Comparison of ENCODE assay signal across 22 cellular contexts in the genomic region with DNA sequence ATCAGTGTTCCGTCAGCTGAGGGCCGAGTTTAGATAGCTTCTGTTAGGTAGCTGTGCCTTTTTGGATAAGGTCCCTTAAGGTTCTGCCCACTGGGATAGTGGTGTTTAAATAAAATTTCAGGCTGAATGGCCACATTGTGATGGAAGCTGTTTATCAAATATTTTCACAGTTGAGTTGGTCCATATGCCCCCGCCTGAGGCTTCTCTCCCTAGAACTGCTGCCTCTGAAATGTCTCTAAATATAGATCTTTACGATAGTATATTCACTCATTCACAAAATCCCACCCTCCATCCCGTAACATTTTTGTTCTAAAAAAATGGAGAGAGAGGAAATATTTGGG.
A peak's percentile ranks its signal among the peaks of the same experiment; 100 is the strongest.
DNase-seq lines count a peak whose midpoint lies in the region; ATAC-seq and TF ChIP-seq lines count a peak whose summit lies in the region.
"Had no signal": no experiment of that assay in that cellular context is flagged by ENCODE, and none has a peak within 500 bp of the region (broad histone marks: within the 10 kb centered on the region; RNA-seq: fewer than 3 reads in every experiment).

No MANE protein-coding gene starts in this region.

- H4K12ac ChIP-seq in trophoblast cell (ENCODE audit: low read depth, low read length): no peak overlapping the region

- H3K4ac ChIP-seq in trophoblast cell (ENCODE audit: low read depth, low read length): no peak overlapping the region

- H3K27ac Mint-ChIP-seq in Caco-2 (ENCODE audit: unreplicated experiment): peak overlapping the region; percentile 32
- H3K27ac Mint-ChIP-seq: activated naive CD4-positive, alpha-beta T cell treated with anti-CD3 and anti-CD28 coated beads for 36 hours had no signal

- intact Hi-C loops in Caco-2 (cut with micrococcal nuclease; ENCODE audit: unreplicated experiment) (no loop called here), left colon (cut with DNase I, micrococcal nuclease) (no loop called here)

- POLR2A ChIA-PET in Caco-2 (lab: Charles Lee): no interaction called here

- CTCF ChIA-PET in Caco-2 (lab: Charles Lee): no interaction called here

- H3K27ac ChIP-seq in hepatocyte (no peak overlapping the region), trophoblast cell (ENCODE audit: low read depth, low read length) (no peak overlapping the region)
- H3K27ac ChIP-seq: lower lobe of right lung, parathyroid adenoma, PC-9, SK-N-MC had no signal

- H3K18ac ChIP-seq in trophoblast cell (ENCODE audit: low read length): no peak overlapping the region

- TF ChIP-seq CTCF in Caco-2 (IDR thresholded peaks at IDR 0.05; ENCODE audit: insufficient read depth in 1 of 2, low read depth in 1 of 2, low read length in 1 of 2, severe bottlenecking in 1 of 2, unreplicated experiment in 1 of 2) (no peak), hepatocyte (IDR thresholded peaks at IDR 0.05; ENCODE audit: poor library complexity) (no peak)

- no peaks in the 10 kb centered on the region for H3K27me3 Mint-ChIP-seq in Caco-2 (ENCODE audit: insufficient read depth, unreplicated experiment)

- no peaks in the 10 kb centered on the region for H3K9me2 ChIP-seq in hepatocyte (replicated peaks; ENCODE audit: insufficient read depth)

- peaks cover 14% of the 10 kb centered on the region for H3K4me1 Mint-ChIP-seq in Caco-2 (ENCODE audit: low read depth, unreplicated experiment)

- H3K9me3 Mint-ChIP-seq in Caco-2 (ENCODE audit: unreplicated experiment): no peaks in the 10 kb centered on the region
- H3K9me3 Mint-ChIP-seq: activated naive CD4-positive, alpha-beta T cell treated with anti-CD3 and anti-CD28 coated beads for 36 hours; activated T-cell treated with anti-CD3 and anti-CD28 coated beads, Interleukin-2, amount 50 U/mL, for 4 hours had no signal

- H3K36me3 Mint-ChIP-seq in Caco-2 (ENCODE audit: insufficient read depth, unreplicated experiment): peaks cover 45% of the 10 kb centered on the region

- 54% methylated on average over 5 of the region's 5 CpGs for WGBS in hepatocyte (ENCODE audit: low lambda C conversion rate, missing lambda C conversion rate)
- 100% methylated on average over 2 of the region's 5 CpGs for WGBS in trophoblast cell (ENCODE audit: extremely low coverage, insufficient coverage, insufficient read length)

- H3K4me1 ChIP-seq in Caco-2 (0 out of 2 replicates have a peak, but pooled peaks cover 5% of the 10 kb centered on the region), hepatocyte (ENCODE audit: insufficient read depth) (peaks cover 14% of the 10 kb centered on the region), trophoblast cell (ENCODE audit: control insufficient read depth in 1 of 2, insufficient read depth in 2 of 2, low read length in 2 of 2) (peaks cover 6 to 16% of the 10 kb centered on the region in 2 experiments)

- no peaks in the 10 kb centered on the region for H3K79me1 ChIP-seq in trophoblast cell (ENCODE audit: low read length)

- no peak overlapping the region for H3K4me3 Mint-ChIP-seq in Caco-2 (ENCODE audit: unreplicated experiment)
- H3K4me3 Mint-ChIP-seq: activated naive CD4-positive, alpha-beta T cell treated with anti-CD3 and anti-CD28 coated beads for 36 hours; activated T-cell treated with anti-CD3 and anti-CD28 coated beads, Interleukin-2, amount 50 U/mL, for 4 hours had no signal

- H2BK12ac ChIP-seq in trophoblast cell (ENCODE audit: low read length): no peak overlapping the region

- no peak overlapping the region for H4K91ac ChIP-seq in trophoblast cell (ENCODE audit: low read depth, low read length)

- H3K4me2 ChIP-seq in hepatocyte: peak overlapping the region; percentile 95
- H3K4me2 ChIP-seq in trophoblast cell (ENCODE audit: low read length): no peak overlapping the region
- H3K4me2 ChIP-seq: PC-9, smooth muscle cell had no signal

- H3K79me2 ChIP-seq in hepatocyte: peaks cover 52% of the 10 kb centered on the region
- no peaks in the 10 kb centered on the region for H3K79me2 ChIP-seq in trophoblast cell (ENCODE audit: control insufficient read depth, insufficient read depth, low read length, poor library complexity)

- DNase-seq in Caco-2: no peak
- DNase-seq in NCI-H2171 treated with DMSO at 0.1 percent for 48 hours (lab: John Stamatoyannopoulos, UW): peak; percentile 87
- no peak for DNase-seq in hepatocyte (ENCODE audit: low spot score)
- no peak for DNase-seq in trophoblast cell
- no peak for DNase-seq in left colon
- DNase-seq: activated CD4-positive, CD25-positive, alpha-beta regulatory T cell; activated naive CD4-positive, alpha-beta T cell treated with anti-CD3 and anti-CD28 coated beads for 36 hours; activated T-cell treated with anti-CD3 and anti-CD28 coated beads, Interleukin-2, amount 50 U/mL, for 4 hours; aorta; effector CD8-positive, alpha-beta T cell; GOT3; lower lobe of right lung; NCI-H1105; NCI-H82; PC-9; stimulated activated CD8-positive, alpha-beta memory T cell treated with anti-CD3 and anti-CD28 coated beads, Interleukin-4, amount 100 ng/mL, for 48 hours had no signal

- H3K9me3 ChIP-seq in Caco-2 (no peaks in the 10 kb centered on the region), hepatocyte (ENCODE audit: low read depth) (no peaks in the 10 kb centered on the region), trophoblast cell (ENCODE audit: insufficient read depth, low read depth, low read length) (no peaks in the 10 kb centered on the region)
- H3K9me3 ChIP-seq: lower lobe of right lung had no signal

- H2AFZ ChIP-seq in hepatocyte (no peak overlapping the region), trophoblast cell (ENCODE audit: insufficient read depth, low read length, poor library complexity) (no peak overlapping the region)
- H2AFZ ChIP-seq: parathyroid adenoma, PC-9 had no signal

- H3K14ac ChIP-seq in trophoblast cell (ENCODE audit: low read length): no peak overlapping the region

- peaks cover 3% of the 10 kb centered on the region for H3K36me3 ChIP-seq in Caco-2 (ENCODE audit: control insufficient read depth, insufficient read depth, low read length)
- H3K36me3 ChIP-seq in hepatocyte (replicated peaks; ENCODE audit: insufficient read depth, low read depth): no peaks in the 10 kb centered on the region
- no peaks in the 10 kb centered on the region for H3K36me3 ChIP-seq in trophoblast cell (ENCODE audit: control insufficient read depth in 1 of 2, insufficient read depth in 2 of 2, low read length in 2 of 2)

- no peak for ATAC-seq in GM18861 (IDR thresholded peaks at IDR 0.05; ENCODE audit: unreplicated experiment)
- no peak for ATAC-seq in left colon
- no peak for ATAC-seq in GM18873 (IDR thresholded peaks at IDR 0.05; ENCODE audit: low FRiP score, unreplicated experiment)
- no peak for ATAC-seq in GM18511 (IDR thresholded peaks at IDR 0.05; ENCODE audit: unreplicated experiment)
- ATAC-seq: activated T-cell treated with anti-CD3 and anti-CD28 coated beads, Interleukin-2, amount 50 U/mL, for 4 hours had no signal

- H2BK5ac ChIP-seq in trophoblast cell (ENCODE audit: low read depth, low read length, poor library complexity): no peak overlapping the region

- H4K8ac ChIP-seq in trophoblast cell (ENCODE audit: low read depth, low read length): no peak overlapping the region

- no peak overlapping the region for H2AK5ac ChIP-seq in trophoblast cell (ENCODE audit: low read length)

- no peak overlapping the region for H3K9ac ChIP-seq in trophoblast cell (ENCODE audit: low read length)
- H3K9ac ChIP-seq: parathyroid adenoma had no signal

- BruUV-seq in Caco-2 (replicated peaks; lab: Mats Ljungman, UMichigan): no TSS peak

- peaks cover 36% of the 10 kb centered on the region for H4K20me1 ChIP-seq in hepatocyte (ENCODE audit: insufficient read depth, poor library complexity, severe bottlenecking)

- H3K4me3 ChIP-seq in Caco-2 (ENCODE audit: low read depth, low read length) (no peak overlapping the region), hepatocyte (no peak overlapping the region), trophoblast cell (ENCODE audit: low read depth, low read length) (no peak overlapping the region)
- H3K4me3 ChIP-seq: lower lobe of right lung, PC-9, SK-N-MC, smooth muscle cell had no signal

- H2BK120ac ChIP-seq in trophoblast cell (ENCODE audit: insufficient read depth, low read length, poor library complexity): no peak overlapping the region

- H3K23ac ChIP-seq in trophoblast cell (ENCODE audit: low read length): peak overlapping the region; percentile 63

- no peaks in the 10 kb centered on the region for H3K27me3 ChIP-seq in Caco-2 (replicated peaks; ENCODE audit: control insufficient read depth, insufficient read depth, low read length)
- no peaks in the 10 kb centered on the region for H3K27me3 ChIP-seq in hepatocyte
- peaks cover 17% of the 10 kb centered on the region for H3K27me3 ChIP-seq in trophoblast cell (ENCODE audit: insufficient read depth, low read length)
